In genomic region chr14:102908766-102909455, GRCh38 we compare ENCODE assay signal across 26 cellular contexts. TPM values are rescaled to one million over a fixed set of nuclear protein-coding genes. Genes with fewer than 3 reads are reported as not detected.
DNase-seq lines count a peak whose midpoint lies in the region; ATAC-seq and TF ChIP-seq lines count a peak whose summit lies in the region.
"Had no signal": no experiment of that assay in that cellular context is flagged by ENCODE, and none has a peak within 500 bp of the region (broad histone marks: within the 10 kb centered on the region; RNA-seq: fewer than 3 reads in every experiment).

No MANE protein-coding gene starts in this region.

- peak; percentile 59 for DNase-seq in activated effector memory CD4-positive, alpha-beta T cell treated with anti-CD3 and anti-CD28 coated beads, Interleukin-2, amount 50 U/mL, for 16 hours
- no peak for DNase-seq in activated effector memory CD4-positive, alpha-beta T cell treated with Interleukin-2 at 50 U/mL for 16 hours
- DNase-seq in Karpas-422 (no peak), nephron progenitor cell (no peak), SK-N-DZ (ENCODE audit: low spot score) (no peak), MM.1S (no peak), Calu3 (no peak)
- DNase-seq in stimulated activated naive B cell treated with anti-CD40 and anti-IgM and Interleukin-4, amounts not matched to agents 10 μg/mL and 1 μg/mL and 100 μg/mL, for 72 hours: no peak
- DNase-seq: activated CD4-positive, alpha-beta memory T cell treated with anti-CD3 and anti-CD28 coated beads, Interleukin-2, amount 10 ng/mL, durations not matched to agents 7 days and 5 days; activated gamma-delta T cell; AML-193; dermis blood vessel endothelial cell; HCEC 1CT; heart right ventricle; Kasumi-1; midbrain; naive thymus-derived CD4-positive, alpha-beta T cell; NCI-H1436; NCI-H2107; SIG-M5; small intestine; stimulated activated naive CD8-positive, alpha-beta T cell treated with anti-CD3 and anti-CD28 coated beads, Interleukin-15, amount 100 ng/mL, for 72 hours; T-helper 9 cell had no signal

- no peaks in the 10 kb centered on the region for H4K20me1 ChIP-seq in Karpas-422 (ENCODE audit: insufficient read depth, low read depth, low read length)
- no peaks in the 10 kb centered on the region for H4K20me1 ChIP-seq in MM.1S (ENCODE audit: insufficient read depth, low read length)

- TF ChIP-seq CTCF in nephron progenitor cell (IDR thresholded peaks at IDR 0.05) (no peak), MM.1S (IDR thresholded peaks at IDR 0.05; ENCODE audit: low read length) (no peak), Calu3 (IDR thresholded peaks at IDR 0.05; ENCODE audit: unreplicated experiment) (no peak)

- H3K27ac ChIP-seq in Karpas-422 (ENCODE audit: low read length) (peak overlapping the region; percentile 98), MM.1S (ENCODE audit: low read length) (no peak overlapping the region)
- H3K27ac ChIP-seq: heart right ventricle, pancreas, thoracic aorta, vagina had no signal

- peaks cover 39% of the 10 kb centered on the region for H3K4me1 ChIP-seq in Karpas-422 (ENCODE audit: low read length)
- H3K4me1 ChIP-seq in MM.1S (ENCODE audit: low read length): no peaks in the 10 kb centered on the region
- H3K4me1 ChIP-seq: heart right ventricle, pancreas, vagina had no signal

- peaks cover 31% of the 10 kb centered on the region for H3K36me3 ChIP-seq in Karpas-422 (ENCODE audit: insufficient read depth, low read length)
- no peaks in the 10 kb centered on the region for H3K36me3 ChIP-seq in MM.1S (replicated peaks; ENCODE audit: insufficient read depth, low read length)
- H3K36me3 ChIP-seq: pancreas had no signal

- ATAC-seq in stimulated activated naive B cell treated with anti-CD40 and anti-IgM and Interleukin-4, amounts not matched to agents 10 μg/mL and 1 μg/mL and 100 μg/mL, for 72 hours (replicated peaks): no peak
- ATAC-seq: naive thymus-derived CD4-positive, alpha-beta T cell; pancreas; stimulated activated naive CD8-positive, alpha-beta T cell treated with anti-CD3 and anti-CD28 coated beads, Interleukin-15, amount 100 ng/mL, for 72 hours had no signal

- no peak overlapping the region for H3K4me3 ChIP-seq in Karpas-422 (ENCODE audit: low read length)
- H3K4me3 ChIP-seq in MM.1S (ENCODE audit: low read length): no peak overlapping the region
- H3K4me3 ChIP-seq: heart right ventricle, pancreas, thoracic aorta, vagina had no signal

- H2AFZ ChIP-seq in Karpas-422 (ENCODE audit: low read length) (no peak overlapping the region), MM.1S (ENCODE audit: low read length) (no peak overlapping the region)

- intact Hi-C loops in Calu3 (cut with micrococcal nuclease; ENCODE audit: unreplicated experiment): no loop called here

- H3K79me2 ChIP-seq in Karpas-422 (ENCODE audit: low read length): peaks cover 5% of the 10 kb centered on the region; the same call in 1 of the 2 replicates
- no peaks in the 10 kb centered on the region for H3K79me2 ChIP-seq in MM.1S (ENCODE audit: low read length)

- H3F3A ChIP-seq in MM.1S (ENCODE audit: insufficient read depth, low read length): no peaks in the 10 kb centered on the region

- no peaks in the 10 kb centered on the region for H3K27me3 Mint-ChIP-seq in nephron progenitor cell (ENCODE audit: low read depth, poor library complexity)
- no peaks in the 10 kb centered on the region for H3K27me3 Mint-ChIP-seq in stimulated activated naive B cell treated with anti-CD40 and anti-IgM and Interleukin-4, amounts not matched to agents 10 μg/mL and 1 μg/mL and 100 μg/mL, for 72 hours
- no peaks in the 10 kb centered on the region for H3K27me3 Mint-ChIP-seq in Calu3 (ENCODE audit: unreplicated experiment)
- H3K27me3 Mint-ChIP-seq: activated CD4-positive, alpha-beta memory T cell treated with anti-CD3 and anti-CD28 coated beads, Interleukin-2, amount 10 ng/mL, durations not matched to agents 7 days and 5 days; naive thymus-derived CD4-positive, alpha-beta T cell; stimulated activated naive CD8-positive, alpha-beta T cell treated with anti-CD3 and anti-CD28 coated beads, Interleukin-15, amount 100 ng/mL, for 72 hours had no signal

- CTCF ChIA-PET in Calu3 (lab: Charles Lee): no interaction called here

- peak overlapping the region; percentile 94 for H3K27ac Mint-ChIP-seq in nephron progenitor cell
- H3K27ac Mint-ChIP-seq in stimulated activated naive B cell treated with anti-CD40 and anti-IgM and Interleukin-4, amounts not matched to agents 10 μg/mL and 1 μg/mL and 100 μg/mL, for 72 hours: peak overlapping the region; percentile 31
- H3K27ac Mint-ChIP-seq in Calu3 (ENCODE audit: unreplicated experiment): no peak overlapping the region
- H3K27ac Mint-ChIP-seq: activated CD4-positive, alpha-beta memory T cell treated with anti-CD3 and anti-CD28 coated beads, Interleukin-2, amount 10 ng/mL, durations not matched to agents 7 days and 5 days had no signal

- H3K4me1 Mint-ChIP-seq in nephron progenitor cell (peaks cover 29% of the 10 kb centered on the region), Calu3 (ENCODE audit: low read depth, unreplicated experiment) (no peaks in the 10 kb centered on the region)
- H3K4me1 Mint-ChIP-seq in stimulated activated naive B cell treated with anti-CD40 and anti-IgM and Interleukin-4, amounts not matched to agents 10 μg/mL and 1 μg/mL and 100 μg/mL, for 72 hours: peaks cover 15 to 21% of the 10 kb centered on the region in 2 donors
- H3K4me1 Mint-ChIP-seq: activated CD4-positive, alpha-beta memory T cell treated with anti-CD3 and anti-CD28 coated beads, Interleukin-2, amount 10 ng/mL, durations not matched to agents 7 days and 5 days had no signal

- H3K9me2 ChIP-seq in Karpas-422 (replicated peaks; ENCODE audit: insufficient read depth, low read length): no peaks in the 10 kb centered on the region
- H3K9me2 ChIP-seq in MM.1S (replicated peaks; ENCODE audit: insufficient read depth, low read length): no peaks in the 10 kb centered on the region

- H3K36me3 Mint-ChIP-seq in nephron progenitor cell (ENCODE audit: low read depth) (peaks cover 41% of the 10 kb centered on the region), Calu3 (ENCODE audit: insufficient read depth, unreplicated experiment) (peaks cover 20% of the 10 kb centered on the region)
- peaks cover 39 to 70% of the 10 kb centered on the region in 2 donors for H3K36me3 Mint-ChIP-seq in stimulated activated naive B cell treated with anti-CD40 and anti-IgM and Interleukin-4, amounts not matched to agents 10 μg/mL and 1 μg/mL and 100 μg/mL, for 72 hours

- no peak overlapping the region for H3K4me3 Mint-ChIP-seq in nephron progenitor cell
- H3K4me3 Mint-ChIP-seq in stimulated activated naive B cell treated with anti-CD40 and anti-IgM and Interleukin-4, amounts not matched to agents 10 μg/mL and 1 μg/mL and 100 μg/mL, for 72 hours: no peak overlapping the region
- H3K4me3 Mint-ChIP-seq in Calu3 (ENCODE audit: low read depth, unreplicated experiment): no peak overlapping the region
- H3K4me3 Mint-ChIP-seq: activated CD4-positive, alpha-beta memory T cell treated with anti-CD3 and anti-CD28 coated beads, Interleukin-2, amount 10 ng/mL, durations not matched to agents 7 days and 5 days; naive thymus-derived CD4-positive, alpha-beta T cell; stimulated activated naive CD8-positive, alpha-beta T cell treated with anti-CD3 and anti-CD28 coated beads, Interleukin-15, amount 100 ng/mL, for 72 hours had no signal

- H3K9ac ChIP-seq in Karpas-422 (ENCODE audit: low read length): no peak overlapping the region
- no peak overlapping the region for H3K9ac ChIP-seq in MM.1S (ENCODE audit: low read length)

- H3K4me2 ChIP-seq in Karpas-422 (ENCODE audit: low read depth, low read length, poor library complexity, severe bottlenecking) (no peak overlapping the region), MM.1S (ENCODE audit: low read depth, low read length) (no peak overlapping the region)

- H3K27me3 ChIP-seq in Karpas-422 (ENCODE audit: low read length): no peaks in the 10 kb centered on the region
- no peaks in the 10 kb centered on the region for H3K27me3 ChIP-seq in MM.1S (replicated peaks; ENCODE audit: insufficient read depth, low read length)
- H3K27me3 ChIP-seq: heart right ventricle, pancreas, vagina had no signal

- no peaks in the 10 kb centered on the region for H3K9me3 ChIP-seq in Karpas-422 (ENCODE audit: low read length)
- H3K9me3 ChIP-seq in MM.1S (replicated peaks; ENCODE audit: insufficient read depth, low read length): no peaks in the 10 kb centered on the region
- H3K9me3 ChIP-seq: heart right ventricle, pancreas, thoracic aorta, vagina had no signal

- H3K9me3 Mint-ChIP-seq in nephron progenitor cell (peaks cover 21% of the 10 kb centered on the region), Calu3 (ENCODE audit: low read depth, unreplicated experiment) (no peaks in the 10 kb centered on the region)
- H3K9me3 Mint-ChIP-seq in stimulated activated naive B cell treated with anti-CD40 and anti-IgM and Interleukin-4, amounts not matched to agents 10 μg/mL and 1 μg/mL and 100 μg/mL, for 72 hours: no peaks in the 10 kb centered on the region
- H3K9me3 Mint-ChIP-seq: activated CD4-positive, alpha-beta memory T cell treated with anti-CD3 and anti-CD28 coated beads, Interleukin-2, amount 10 ng/mL, durations not matched to agents 7 days and 5 days; naive thymus-derived CD4-positive, alpha-beta T cell; stimulated activated naive CD8-positive, alpha-beta T cell treated with anti-CD3 and anti-CD28 coated beads, Interleukin-15, amount 100 ng/mL, for 72 hours had no signal

- no TSS peak for BruUV-seq in Calu3 (replicated peaks; lab: Mats Ljungman, UMichigan)

RNA-seq across cellular contexts. Expression of gene AMN, which starts 13.6 kb away (rescaled TPM):
- total RNA-seq in Karpas-422 (2014; rRNA removed; shearing (Covaris generic); ENCODE audit: low replicate concordance): 7.7 and 16.7 TPM in 2 replicates
- 0.89 and 0.93 TPM in 2 replicates for polyA plus RNA-seq in SK-N-DZ (2014; cell fraction: cytosol; rRNA removed)
- polyA plus RNA-seq in SK-N-DZ (2014; cell fraction: nucleus; rRNA removed): 7.4 and 12.1 TPM in 2 replicates
- 13.7 and 17.0 TPM in 2 replicates for total RNA-seq in Calu3 (2022)
- total RNA-seq: dermis blood vessel endothelial cell had no signal
